In genomic region chr2:71277159-71277498, GRCh38 we compare ENCODE assay signal across 8 cellular contexts. TPM values are rescaled to one million over a fixed set of nuclear protein-coding genes. Genes with fewer than 3 reads are reported as not detected.
A peak's percentile ranks its signal among the peaks of the same experiment; 100 is the strongest.
DNase-seq lines count a peak whose midpoint lies in the region; ATAC-seq and TF ChIP-seq lines count a peak whose summit lies in the region.

No MANE protein-coding gene starts in this region.

- peaks cover 0 to 4% (median 0%) of the 10 kb centered on the region in 11 donors for H3K9me3 Mint-ChIP-seq in naive thymus-derived CD4-positive, alpha-beta T cell

- H3K36me3 ChIP-seq in KMS-11 (ENCODE audit: insufficient read depth): no peaks in the 10 kb centered on the region
- no peaks in the 10 kb centered on the region for H3K36me3 ChIP-seq in naive thymus-derived CD4-positive, alpha-beta T cell (ENCODE audit: control insufficient read depth in 2 of 3, insufficient read depth in 3 of 3, low read length in 3 of 3)

- H3K27ac ChIP-seq in 22Rv1: peak overlapping the region; percentile 74
- H3K27ac ChIP-seq in KMS-11: peak overlapping the region; percentile 36; the same call in 1 of the 2 replicates
- H3K27ac ChIP-seq in dorsolateral prefrontal cortex: peak overlapping the region; percentile 6 to 98 (median 92)
- no peak overlapping the region for H3K27ac ChIP-seq in naive thymus-derived CD4-positive, alpha-beta T cell (ENCODE audit: low read depth, low read length)

- no peak for ATAC-seq in naive thymus-derived CD4-positive, alpha-beta T cell
- no peak for ATAC-seq in GM21526 (IDR thresholded peaks at IDR 0.05; ENCODE audit: low FRiP score, unreplicated experiment)

- no peaks in the 10 kb centered on the region for H4K20me1 ChIP-seq in KMS-11 (ENCODE audit: insufficient read depth)

- TF ChIP-seq CTCF in 22Rv1 (IDR thresholded peaks at IDR 0.05): no peak
- TF ChIP-seq CTCF in KMS-11 (conservative IDR thresholded peaks at IDR 0.05; ENCODE audit: low read depth, low read length): peak; percentile 40; the same call in 1 of the 2 replicates
- no peak for TF ChIP-seq CTCF in dorsolateral prefrontal cortex (IDR thresholded peaks at IDR 0.05 in 54 of 56, conservative IDR thresholded peaks at IDR 0.05 in 2 of 56; ENCODE audit: low read depth in 1 of 56, partially characterized antibody in 56 of 56)

- peaks cover 20% of the 10 kb centered on the region for H3K4me1 ChIP-seq in KMS-11 (ENCODE audit: low read depth, poor library complexity, severe bottlenecking)
- peaks cover 4 to 16% of the 10 kb centered on the region in 2 donors for H3K4me1 ChIP-seq in naive thymus-derived CD4-positive, alpha-beta T cell (ENCODE audit: control insufficient read depth in 2 of 2, insufficient read depth in 2 of 2, low read length in 2 of 2)

- H3K27me3 ChIP-seq in KMS-11 (ENCODE audit: insufficient read depth, low read depth) (no peaks in the 10 kb centered on the region), dorsolateral prefrontal cortex (no peaks in the 10 kb centered on the region)
- peaks cover 11 to 15% of the 10 kb centered on the region in 2 donors for H3K27me3 ChIP-seq in naive thymus-derived CD4-positive, alpha-beta T cell (ENCODE audit: control insufficient read depth in 2 of 2, insufficient read depth in 2 of 2, low read length in 2 of 2)

- H3K79me2 ChIP-seq in KMS-11 (ENCODE audit: insufficient read depth, low read depth): peaks cover 21% of the 10 kb centered on the region; the same call in 1 of the 2 replicates

- peak overlapping the region; percentile 90 for H3K4me2 ChIP-seq in KMS-11

- no peaks in the 10 kb centered on the region for H3K9me3 ChIP-seq in naive thymus-derived CD4-positive, alpha-beta T cell (ENCODE audit: control insufficient read depth in 2 of 3, low read length in 3 of 3)

- CTCF ChIA-PET in naive thymus-derived CD4-positive, alpha-beta T cell (lab: Charles Lee): no interaction called here

- peaks cover 78 to 88% (median 86%) of the 10 kb centered on the region in 5 donors for H3K27me3 Mint-ChIP-seq in naive thymus-derived CD4-positive, alpha-beta T cell

- POLR2A ChIA-PET in naive thymus-derived CD4-positive, alpha-beta T cell (lab: Charles Lee): interaction anchor here (1.7 kb wide), 1 partner anchor 208 kb away, joined by 4 read pairs; the partner anchor contains the start of gene NAGK

- DNase-seq in dorsolateral prefrontal cortex (no peak), activated gamma-delta T cell (lab: John Stamatoyannopoulos, UW) (no peak), RPMI8226 (no peak)
- no peak for DNase-seq in naive thymus-derived CD4-positive, alpha-beta T cell
- no peak for DNase-seq in stimulated activated CD4-positive, alpha-beta T cell treated with anti-CD3 and anti-CD28 coated beads, Interleukin-12 subunit alpha, Interleukin-12 subunit beta, amount 100 ng/mL, for 4 hours

- H3K4me3 ChIP-seq in KMS-11 (IDR thresholded peaks at IDR 0.05; ENCODE audit: insufficient read depth, low read depth, low read length) (no peak overlapping the region), dorsolateral prefrontal cortex (peak overlapping the region; percentile 43 to 89 (median 75))
- H3K4me3 ChIP-seq in naive thymus-derived CD4-positive, alpha-beta T cell (ENCODE audit: low read length): peak overlapping the region; percentile 67

- H3K36me3 Mint-ChIP-seq in naive thymus-derived CD4-positive, alpha-beta T cell: no peaks in the 10 kb centered on the region

- peak overlapping the region; percentile 50; the same call in 1 of the 2 replicates for H3K9ac ChIP-seq in KMS-11

- intact Hi-C loops in dorsolateral prefrontal cortex (cut with DNase I): loop anchor here (2.0 to 5.0 kb wide), 3 partner anchors 35 to 55 kb away; partner anchors contain the start of gene ZNF638 (in 1 of the 2)
- intact Hi-C loops in naive thymus-derived CD4-positive, alpha-beta T cell (cut with micrococcal nuclease): loop anchor here in 1 of 2 donors (2.0 to 5.0 kb wide), 2 partner anchors 55 to 208 kb away; partner anchors contain the start of genes NAGK and ZNF638

- H2AFZ ChIP-seq in KMS-11 (ENCODE audit: low read depth): peak overlapping the region; percentile 98

- H3K4me1 Mint-ChIP-seq in naive thymus-derived CD4-positive, alpha-beta T cell: peaks cover 10 to 18% (median 13%) of the 10 kb centered on the region in 7 donors

- peak overlapping the region in 1 of 9 donors; percentile 39 for H3K27ac Mint-ChIP-seq in naive thymus-derived CD4-positive, alpha-beta T cell

- peak overlapping the region; percentile 37 to 85 (median 76) for H3K4me3 Mint-ChIP-seq in naive thymus-derived CD4-positive, alpha-beta T cell

RNA-seq across cellular contexts. Expression of gene PAIP2B, which starts 50.2 kb away (rescaled TPM):
- 100 to 1,000 TPM in 25 of 120 experiments, 10 to 100 TPM in 95; 17.6 to 189 (median 63.5) TPM for total RNA-seq in dorsolateral prefrontal cortex
- 10 to 100 TPM in 2 of 5 experiments, 1 to 10 TPM in 3; 1.3 to 14.1 (median 5.0) TPM for total RNA-seq in naive thymus-derived CD4-positive, alpha-beta T cell
- 1 to 10 TPM; 2.0 to 2.8 TPM for polyA plus RNA-seq in naive thymus-derived CD4-positive, alpha-beta T cell

RNA-seq across cellular contexts. Expression of gene ZNF638, which starts 54.5 kb away (rescaled TPM):
- total RNA-seq in dorsolateral prefrontal cortex: 100 to 1,000 TPM; 180 to 307 (median 230) TPM
- total RNA-seq in naive thymus-derived CD4-positive, alpha-beta T cell: 100 to 1,000 TPM; 113 to 204 (median 121) TPM
- 10 to 100 TPM; 57.6 to 72.7 TPM for polyA plus RNA-seq in naive thymus-derived CD4-positive, alpha-beta T cell
